ENCODE assay signal across 2 cellular contexts in genomic region chr7:150989456-150989855, GRCh38.
A peak's percentile ranks its signal among the peaks of the same experiment; 100 is the strongest.
TF ChIP-seq lines count a peak whose summit lies in the region.

No MANE protein-coding gene starts in this region.

TF ChIP-seq in SK-N-SH treated with all-trans-retinoic acid at 6 μM for 48 hours, 23 proteins besides CTCF, POLR2A, EP300 and RAD21:
- TF ChIP-seq SNAI2 (CRISPR knock-in tag; IDR thresholded peaks at IDR 0.05) (0 out of 2 replicates have a peak, but pooled peaks have one; percentile 9), PPARA (CRISPR knock-in tag; IDR thresholded peaks at IDR 0.05; ENCODE audit: borderline replicate concordance) (no peak), OSR1 (CRISPR knock-in tag; IDR thresholded peaks at IDR 0.05) (no peak), ZC3H10 (CRISPR knock-in tag; IDR thresholded peaks at IDR 0.05) (no peak), CREB5 (CRISPR knock-in tag; IDR thresholded peaks at IDR 0.05; ENCODE audit: low read depth) (no peak), PATZ1 (CRISPR knock-in tag; IDR thresholded peaks at IDR 0.05; ENCODE audit: borderline replicate concordance) (no peak)

TF ChIP-seq in H1, 55 proteins besides CTCF, POLR2A, EP300 and RAD21:
- TF ChIP-seq CHD2 (IDR thresholded peaks at IDR 0.05; ENCODE audit: low read length) (no peak), TAF1 (IDR thresholded peaks at IDR 0.05; ENCODE audit: low read depth, low read length) (no peak), KDM5A (IDR thresholded peaks at IDR 0.05; ENCODE audit: low read length) (no peak), HDAC2 (IDR thresholded peaks at IDR 0.05; ENCODE audit: borderline replicate concordance in 1 of 2, low read depth in 2 of 2, low read length in 2 of 2) (no peak), SRF (IDR thresholded peaks at IDR 0.05; ENCODE audit: low read depth, low read length) (no peak), SIN3A (conservative IDR thresholded peaks at IDR 0.05 in 1 of 2, IDR thresholded peaks at IDR 0.05 in 1 of 2; ENCODE audit: low read depth in 1 of 2, low read length in 2 of 2) (no peak), GTF2F1 (IDR thresholded peaks at IDR 0.05; ENCODE audit: borderline replicate concordance, low read depth, low read length) (no peak), CHD1 (IDR thresholded peaks at IDR 0.05; ENCODE audit: low read depth, low read length) (no peak), SP2 (IDR thresholded peaks at IDR 0.05; ENCODE audit: low read length) (no peak), SUZ12 (IDR thresholded peaks at IDR 0.05; ENCODE audit: low read length) (no peak), E2F6 (IDR thresholded peaks at IDR 0.05) (no peak), PHF8 (conservative IDR thresholded peaks at IDR 0.05; ENCODE audit: low read depth, low read length) (no peak), CREB1 (IDR thresholded peaks at IDR 0.05) (no peak), EGR1 (IDR thresholded peaks at IDR 0.05; ENCODE audit: borderline replicate concordance, low read depth, low read length) (no peak), USF2 (IDR thresholded peaks at IDR 0.05; ENCODE audit: low read length) (no peak), TBP (IDR thresholded peaks at IDR 0.05; ENCODE audit: low read depth, low read length) (no peak)
TF ChIP-seq in H1: peak in this region for 0.
